ENCODE assay signal across 8 cellular contexts in the genomic region with DNA sequence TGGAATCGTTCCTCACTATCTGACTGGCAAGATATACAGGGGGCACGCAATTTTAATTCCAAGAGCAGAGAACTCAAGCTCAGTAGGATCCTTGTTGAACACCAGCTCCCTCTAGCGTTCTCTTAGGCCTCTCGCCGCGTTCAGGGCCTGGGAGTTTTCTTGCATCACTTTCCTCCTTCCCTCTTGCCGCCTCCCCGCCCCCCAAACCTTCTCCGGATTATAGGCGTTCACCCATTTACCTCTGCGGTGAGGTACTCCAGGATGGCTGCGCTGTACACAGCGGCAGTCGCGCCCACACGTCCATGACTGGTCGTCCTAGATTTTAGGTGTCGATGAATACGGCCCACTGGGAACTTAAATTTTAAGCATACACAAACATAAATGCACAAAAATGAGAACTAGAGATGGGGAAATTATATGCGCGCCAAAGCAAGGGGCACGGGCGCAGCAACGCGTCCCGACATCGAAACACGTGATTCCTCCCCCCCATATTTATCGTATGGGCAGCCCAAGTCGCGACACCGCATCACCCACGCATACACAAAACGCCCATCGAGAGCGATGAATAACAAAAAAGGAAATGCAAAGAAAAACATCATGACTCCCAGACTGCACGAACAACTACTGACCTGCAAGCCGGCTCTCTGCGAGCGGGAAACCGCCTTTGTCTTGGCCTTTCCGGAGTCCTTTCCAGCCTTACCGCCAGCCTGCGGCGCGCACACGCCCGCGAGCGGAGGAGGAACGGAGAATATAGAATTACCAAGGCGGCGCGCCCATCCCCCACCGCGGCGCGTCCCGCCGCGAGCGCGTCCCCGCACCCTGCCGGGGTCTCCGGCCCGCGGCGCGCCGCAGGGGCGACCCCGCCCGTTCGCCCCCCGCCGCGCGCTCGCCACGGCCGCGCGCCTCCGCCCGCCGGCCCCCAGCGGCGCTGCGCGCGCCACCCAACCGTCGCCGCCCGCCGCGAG. TPM values are rescaled to one million over a fixed set of nuclear protein-coding genes. Genes with fewer than 3 reads are reported as not detected.
A peak's percentile ranks its signal among the peaks of the same experiment; 100 is the strongest.
DNase-seq lines count a peak whose midpoint lies in the region; ATAC-seq and FAIRE-seq lines count a peak whose summit lies in the region.

No MANE protein-coding gene starts in this region.

- DNase-seq in COLO829 (ENCODE audit: low spot score) (peak; percentile 90), HT1080 (ENCODE audit: low read depth) (peak; percentile 94), mesenteric fat pad (ENCODE audit: low spot score) (peak; percentile 92)
- peak; percentile 80 for DNase-seq in NK-92 treated with Interleukin-12 subunit alpha and Interleukin-12 subunit beta, amount 100 ng/mL, for 24 hours (lab: John Stamatoyannopoulos, UW)
- peak; percentile 60 to 78 (median 76) for DNase-seq in activated CD8-positive, alpha-beta memory T cell treated with anti-CD3 and anti-CD28 coated beads for 48 hours (ENCODE audit: low read depth in 2 of 3, low spot score in 2 of 3)
- DNase-seq in stimulated activated CD8-positive, alpha-beta memory T cell treated with anti-CD3 and anti-CD28 coated beads, Interleukin-12 subunit alpha, Interleukin-12 subunit beta, amount 100 ng/mL, for 4 hours (ENCODE audit: low read depth): peak; percentile 70

- peak; percentile 27 for ATAC-seq in GM21360 (IDR thresholded peaks at IDR 0.05; ENCODE audit: unreplicated experiment)

- FAIRE-seq in endometrium (lab: Jason Lieb, UNC): peak; percentile 69

RNA-seq across cellular contexts. Expression of gene H2AZ1, which starts 0.8 kb away (rescaled TPM):
- 1,059 and 1,227 TPM in 2 replicates for total RNA-seq in HT1080 (2014; rRNA removed; shearing (Covaris generic))
- 1,071 and 1,110 TPM in 2 replicates for polyA plus RNA-seq in HT1080 (2015; cell fraction: cytosol; rRNA removed)
- 538 and 678 TPM in 2 replicates for polyA plus RNA-seq in HT1080 (2015; cell fraction: nucleus; rRNA removed)
- 99.2 TPM for total RNA-seq in mesenteric fat pad

RNA-seq across cellular contexts. Expression of gene DNAJB14, which starts 2.9 kb away (rescaled TPM):
- 20.3 and 29.1 TPM in 2 replicates for total RNA-seq in HT1080 (2014; rRNA removed; shearing (Covaris generic))
- polyA plus RNA-seq in HT1080 (2015; cell fraction: cytosol; rRNA removed): 14.6 and 19.6 TPM in 2 replicates
- 40.1 and 41.4 TPM in 2 replicates for polyA plus RNA-seq in HT1080 (2015; cell fraction: nucleus; rRNA removed)
- total RNA-seq in mesenteric fat pad: 45.6 TPM

RNA-seq across cellular contexts. Expression of gene LAMTOR3, which starts 55.1 kb away (rescaled TPM):
- 38.5 and 40.7 TPM in 2 replicates for total RNA-seq in HT1080 (2014; rRNA removed; shearing (Covaris generic))
- polyA plus RNA-seq in HT1080 (2015; cell fraction: cytosol; rRNA removed): 55.1 and 58.8 TPM in 2 replicates
- 31.9 and 43.8 TPM in 2 replicates for polyA plus RNA-seq in HT1080 (2015; cell fraction: nucleus; rRNA removed)
- total RNA-seq in mesenteric fat pad: 31.5 TPM

Comparison
In these comparisons a context has a peak if more than half of its experiments do, and no peak if none do; other contexts are left out.
1. Peak in every context shown above with its lines: DNase-seq and ATAC-seq.
2. RNA of gene H2AZ1, which starts 0.8 kb away (total RNA-seq): 1,059 to 1,227 TPM in HT1080; 99.2 TPM in mesenteric fat pad (single experiment); every median in the first group is over 10 times any median in the second.